Comparison of ENCODE assay signal across 8 cellular contexts in genomic region chr10:118047363-118047719, GRCh38. TPM values are rescaled to one million over a fixed set of nuclear protein-coding genes. Genes with fewer than 3 reads are reported as not detected.
DNase-seq lines count a peak whose midpoint lies in the region; ATAC-seq, FAIRE-seq and TF ChIP-seq lines count a peak whose summit lies in the region.

No MANE protein-coding gene starts in this region.

- peaks cover 22% of the 10 kb centered on the region for H3K4me1 Mint-ChIP-seq in central memory CD8-positive, alpha-beta T cell

- peaks cover 20% of the 10 kb centered on the region for H3K79me2 ChIP-seq in KMS-11 (ENCODE audit: insufficient read depth, low read depth)

- no peak for FAIRE-seq in D721Med (lab: Jason Lieb, UNC)

- CTCF ChIA-PET in A673 (lab: Charles Lee), result no interaction called here

- intact Hi-C loops in A673 (cut with micrococcal nuclease; ENCODE audit: unreplicated experiment), result loop anchor here (10.0 kb wide), 1 partner anchor 503 kb away; the partner anchor contains the start of gene EMX2

- H3K36me3 Mint-ChIP-seq in central memory CD8-positive, alpha-beta T cell (ENCODE audit: insufficient read depth), result peaks cover 3% of the 10 kb centered on the region

- peak overlapping the region; percentile 87 for H2AFZ ChIP-seq in KMS-11 (ENCODE audit: low read depth)

- H3K27me3 ChIP-seq in A673 (replicated peaks; ENCODE audit: insufficient read depth, low read depth, low read length, poor library complexity), result no peaks in the 10 kb centered on the region
- no peaks in the 10 kb centered on the region for H3K27me3 ChIP-seq in KMS-11 (ENCODE audit: insufficient read depth, low read depth)
- H3K27me3 ChIP-seq in mucosa of rectum (ENCODE audit: control insufficient read depth in 2 of 2, insufficient read depth in 2 of 2, low read length in 2 of 2), result no peaks in the 10 kb centered on the region

- no peaks in the 10 kb centered on the region for H4K20me1 ChIP-seq in KMS-11 (ENCODE audit: insufficient read depth)

- H3K9ac ChIP-seq in KMS-11, result no peak overlapping the region; the same call in 1 of the 2 replicates
- H3K9ac ChIP-seq in mucosa of rectum (ENCODE audit: low read depth in 1 of 2, low read length in 2 of 2), result peak overlapping the region; percentile 54 to 87

- H3K27ac Mint-ChIP-seq in central memory CD8-positive, alpha-beta T cell (ENCODE audit: low read depth), result peak overlapping the region; percentile 73

- no peak overlapping the region for H3K27ac ChIP-seq in A673 (ENCODE audit: low read depth, low read length, poor library complexity, severe bottlenecking)
- H3K27ac ChIP-seq in KMS-11, result peak overlapping the region; percentile 82
- H3K27ac ChIP-seq in mucosa of rectum (ENCODE audit: low read depth in 2 of 2, low read length in 2 of 2), result peak overlapping the region; percentile 78 to 82

- H3K36me3 ChIP-seq in A673 (ENCODE audit: insufficient read depth, low read length, poor library complexity, severe bottlenecking) (no peaks in the 10 kb centered on the region), KMS-11 (ENCODE audit: insufficient read depth) (no peaks in the 10 kb centered on the region), mucosa of rectum (ENCODE audit: control insufficient read depth in 2 of 2, insufficient read depth in 2 of 2, low read length in 2 of 2) (no peaks in the 10 kb centered on the region)

- H3K4me3 ChIP-seq in A673 (ENCODE audit: low read depth, low read length, poor library complexity, severe bottlenecking) (peak overlapping the region; percentile 70), KMS-11 (IDR thresholded peaks at IDR 0.05; ENCODE audit: insufficient read depth, low read depth, low read length) (no peak overlapping the region), mucosa of rectum (ENCODE audit: low read length in 2 of 2) (peak overlapping the region; percentile 85 to 92)

- no peaks in the 10 kb centered on the region for H3K27me3 Mint-ChIP-seq in central memory CD8-positive, alpha-beta T cell

- DNase-seq in A673 (ENCODE audit: low spot score) (peak; percentile 3), NCI-H2196 treated with DMSO at 0.1 percent for 48 hours (lab: John Stamatoyannopoulos, UW; ENCODE audit: unreplicated experiment) (no peak), D721Med (ENCODE audit: insufficient read length, low spot score) (no peak), SKM-1 treated with dmso at 0.1 percent for 144 hours (lab: John Stamatoyannopoulos, UW; ENCODE audit: unreplicated experiment) (no peak)
- no peak for DNase-seq in central memory CD8-positive, alpha-beta T cell (ENCODE audit: low spot score in 2 of 2)
- DNase-seq in stimulated activated CD4-positive, alpha-beta T cell treated with anti-CD3 and anti-CD28 coated beads, Interleukin-1b, Interleukin-23, amount 100 ng/mL, for 48 hours, result no peak

- no peak for TF ChIP-seq CTCF in A673 (conservative IDR thresholded peaks at IDR 0.05; ENCODE audit: low read depth, low read length)
- TF ChIP-seq CTCF in KMS-11 (conservative IDR thresholded peaks at IDR 0.05; ENCODE audit: low read depth, low read length), result no peak
- TF ChIP-seq CTCF in D721Med (IDR thresholded peaks at IDR 0.05; ENCODE audit: insufficient read depth, missing control alignments), result no peak

- no peaks in the 10 kb centered on the region for H3K9me3 Mint-ChIP-seq in central memory CD8-positive, alpha-beta T cell

- no peak for ATAC-seq in central memory CD8-positive, alpha-beta T cell (replicated peaks; ENCODE audit: extremely low read depth, poor library complexity, severe bottlenecking)

- H3K9me3 ChIP-seq in A673 (ENCODE audit: low read depth, low read length, poor library complexity, severe bottlenecking) (no peaks in the 10 kb centered on the region), mucosa of rectum (ENCODE audit: control insufficient read depth in 2 of 2, low read length in 2 of 2) (no peaks in the 10 kb centered on the region)

- H3K4me1 ChIP-seq in A673 (ENCODE audit: insufficient read depth, low read length, poor library complexity, severe bottlenecking) (peaks cover 13% of the 10 kb centered on the region), KMS-11 (ENCODE audit: low read depth, poor library complexity, severe bottlenecking) (peaks cover 35% of the 10 kb centered on the region), mucosa of rectum (ENCODE audit: control insufficient read depth in 2 of 2, insufficient read depth in 2 of 2, low read length in 2 of 2) (peaks cover 4 to 11% of the 10 kb centered on the region in 2 donors)

- POLR2A ChIA-PET in A673 (lab: Charles Lee; ENCODE audit: low non-redundant PET), result no interaction called here

- peak overlapping the region; percentile 80 for H3K4me3 Mint-ChIP-seq in central memory CD8-positive, alpha-beta T cell

- peak overlapping the region; percentile 76; the same call in 1 of the 2 replicates for H3K4me2 ChIP-seq in KMS-11

- BruUV-seq in A673 (replicated peaks; lab: Mats Ljungman, UMichigan), result no TSS peak

RNA-seq across cellular contexts. Expression of gene RAB11FIP2, which starts 0.6 kb away (rescaled TPM):
- total RNA-seq in A673 (2021), result 18.5 and 20.4 TPM in 2 replicates
